ENCODE assay signal across 25 cellular contexts in genomic region chr11:45303316-45303715, GRCh38. TPM values are rescaled to one million over a fixed set of nuclear protein-coding genes. Genes with fewer than 3 reads are reported as not detected.
"Had no signal": no experiment of that assay in that cellular context is flagged by ENCODE, and none has a peak within 500 bp of the region (broad histone marks: within the 10 kb centered on the region; RNA-seq: fewer than 3 reads in every experiment).

No MANE protein-coding gene starts in this region.

- H3K36me3 ChIP-seq: colonic mucosa, esophagus squamous epithelium, gastrocnemius medialis, heart right ventricle, left ventricle myocardium inferior, lower lobe of right lung had no signal

- H3K27me3 ChIP-seq: colonic mucosa, dorsolateral prefrontal cortex had no signal

- H3K27ac ChIP-seq: colonic mucosa, dorsolateral prefrontal cortex, esophagus squamous epithelium, gastrocnemius medialis, heart right ventricle, left ventricle myocardium inferior, lower lobe of right lung had no signal

- DNase-seq: cerebellar nuclear complex; colonic mucosa; dermis blood vessel endothelial cell; dorsolateral prefrontal cortex; effector CD4-positive, alpha-beta T cell; effector memory CD4-positive, alpha-beta T cell; esophagus squamous epithelium; foreskin fibroblast; foreskin melanocyte; gastrocnemius medialis; glutamatergic neuron; head of caudate nucleus; heart right ventricle; hippocampal formation; kidney; kidney glomerular epithelial cell; left colon; left ventricle myocardium inferior; lower lobe of right lung; mesenchymal stem cell; mucosa of descending colon had no signal

- H3K4me1 Mint-ChIP-seq: mesothelial cell of epicardium had no signal

- H3K27ac Mint-ChIP-seq: mesothelial cell of epicardium had no signal

- H3K4me3 Mint-ChIP-seq: mesothelial cell of epicardium had no signal

- H3K4me1 ChIP-seq: colonic mucosa, esophagus squamous epithelium, gastrocnemius medialis, heart right ventricle, left ventricle myocardium inferior, lower lobe of right lung had no signal

- H3K36me3 Mint-ChIP-seq: mesothelial cell of epicardium had no signal

- H3K4me3 ChIP-seq: colonic mucosa, dorsolateral prefrontal cortex, esophagus squamous epithelium, gastrocnemius medialis, heart right ventricle, left ventricle myocardium inferior, lower lobe of right lung, mucosa of descending colon had no signal

- H3K9me3 ChIP-seq: colonic mucosa, esophagus squamous epithelium, gastrocnemius medialis, heart right ventricle, left ventricle myocardium inferior, lower lobe of right lung, mucosa of descending colon had no signal

- ATAC-seq: gastrocnemius medialis, heart right ventricle, left colon, left lobe of liver, lower lobe of right lung, mucosa of descending colon had no signal

RNA-seq across cellular contexts. Expression of gene SYT13, which starts 17.2 kb away (rescaled TPM):
- total RNA-seq: dermis blood vessel endothelial cell, endothelial cell of umbilical vein, lower lobe of right lung, mesenteric fat pad had no signal
